8 cellular contexts compared by ENCODE assay signal in the genomic region with DNA sequence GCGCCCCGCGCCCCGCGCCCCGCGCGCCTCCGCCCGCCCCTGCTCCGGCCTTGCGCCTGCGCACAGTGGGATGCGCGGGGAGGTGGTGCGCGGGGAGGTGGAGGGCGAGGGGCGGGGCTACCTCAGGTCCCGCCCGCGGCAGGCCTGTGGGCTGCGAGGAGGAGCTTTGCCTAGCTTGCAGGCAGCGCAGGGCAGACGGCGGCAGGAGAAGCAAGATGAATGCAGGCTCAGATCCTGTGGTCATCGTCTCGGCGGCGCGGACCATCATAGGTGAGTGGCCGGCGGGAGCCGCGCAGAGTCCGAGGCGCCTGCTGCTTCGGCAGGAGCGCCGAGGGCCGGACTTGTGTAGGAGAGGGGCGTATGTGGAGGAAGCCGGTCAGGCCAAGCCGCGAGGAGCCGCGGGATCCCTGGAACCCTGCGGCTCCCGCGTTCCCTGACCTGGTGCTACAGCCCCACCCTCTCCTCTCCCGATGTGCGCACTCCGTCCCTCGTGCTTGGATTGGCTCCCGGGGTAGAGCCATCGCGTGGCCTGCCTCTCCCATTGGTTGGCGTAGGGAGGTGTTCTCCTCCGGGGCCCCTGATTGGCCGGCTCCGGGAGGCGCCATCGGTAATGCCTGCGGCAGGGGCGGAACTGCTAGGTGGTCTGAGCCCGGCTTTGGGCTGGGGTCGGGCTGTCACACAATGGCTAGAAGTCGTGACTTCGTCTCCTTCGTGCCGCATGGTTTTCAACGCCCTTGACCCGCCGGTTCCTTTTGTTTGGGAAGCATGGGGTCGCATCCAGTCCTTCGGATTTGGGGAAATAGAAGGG. TPM values are rescaled to one million over a fixed set of nuclear protein-coding genes. Genes with fewer than 3 reads are reported as not detected.
DNase-seq lines count a peak whose midpoint lies in the region; ATAC-seq and TF ChIP-seq lines count a peak whose summit lies in the region.

Gene ACAT2, plus strand, starts transcription at position 173 of the 808 bp plus-strand sequence. Its CDS starts 43 bp downstream, at position 216.

- H3K9me2 ChIP-seq in PC-9 (ENCODE audit: insufficient read depth): no peaks in the 10 kb centered on the region

- peak; percentile 98 for ATAC-seq in GM21723 (IDR thresholded peaks at IDR 0.05; ENCODE audit: unreplicated experiment)
- ATAC-seq in mucosa of descending colon: peak; percentile 97

- H3K36me3 ChIP-seq in PC-9 (ENCODE audit: low read depth) (peaks cover 6% of the 10 kb centered on the region), mucosa of descending colon (ENCODE audit: low read depth) (no peaks in the 10 kb centered on the region)

- H3K9me3 ChIP-seq in PC-9 (ENCODE audit: insufficient read depth, low read depth): no peaks in the 10 kb centered on the region
- H3K9me3 ChIP-seq in mucosa of descending colon: no peaks in the 10 kb centered on the region

- H2AFZ ChIP-seq in PC-9: peak within 1 kb of the TSS; percentile 98

- H3K4me1 ChIP-seq in PC-9 (replicated peaks; ENCODE audit: insufficient read depth) (peaks cover 14% of the 10 kb centered on the region), mucosa of descending colon (ENCODE audit: low read depth) (peaks cover 7% of the 10 kb centered on the region)

- H3K79me2 ChIP-seq in PC-9 (ENCODE audit: low read depth): peaks cover 12% of the 10 kb centered on the region; the same call in 1 of the 2 replicates

- peaks cover 35% of the 10 kb centered on the region for H3F3A ChIP-seq in PC-9 (ENCODE audit: insufficient read depth, low read depth)

- TF ChIP-seq CTCF in PC-9 (conservative IDR thresholded peaks at IDR 0.05): no peak
- TF ChIP-seq CTCF in epithelial cell of esophagus (IDR thresholded peaks at IDR 0.05; ENCODE audit: insufficient read depth, low read depth, low read length, missing control alignments): no peak
- TF ChIP-seq CTCF in mucosa of descending colon (IDR thresholded peaks at IDR 0.05): no peak

- H3K27me3 ChIP-seq in PC-9 (ENCODE audit: insufficient read depth, low read depth): no peaks in the 10 kb centered on the region

- peak within 1 kb of the TSS; percentile 79 for H3K27ac ChIP-seq in PC-9

- BruUV-seq in PC-9 (replicated peaks; lab: Mats Ljungman, UMichigan): no TSS peak

- H4K20me1 ChIP-seq in PC-9 (ENCODE audit: insufficient read depth): peaks cover 4% of the 10 kb centered on the region; the same call in 1 of the 2 replicates

- DNase-seq in DMS53 treated with DMSO at 0.1 percent for 48 hours (lab: John Stamatoyannopoulos, UW; ENCODE audit: unreplicated experiment) (peak; percentile 89), KBM-7 (peak; percentile 95), PC-9 (peak; percentile 87 to 89), activated T-cell treated with anti-CD3 and anti-CD28 coated beads for 48 hours (ENCODE audit: low read depth) (peak; percentile 90), epithelial cell of esophagus (ENCODE audit: low read depth) (peak; percentile 96), mucosa of descending colon (peak; percentile 94 to 98 (median 95))
- peak; percentile 77 to 87 for DNase-seq in stimulated activated CD8-positive, alpha-beta memory T cell treated with anti-CD3 and anti-CD28 coated beads, Interleukin-4, amount 100 ng/mL, for 1 hour (ENCODE audit: low read depth in 2 of 2, low spot score in 1 of 2)

- peak within 1 kb of the TSS; percentile 76 for H3K4me2 ChIP-seq in PC-9

- in situ Hi-C loops in KBM-7 (cut with MboI; ENCODE audit: low pct_unique_long_range_greater_than_20kb, low sequenced_read_pairs): no loop called here

- intact Hi-C loops in PC-9 (cut with micrococcal nuclease; ENCODE audit: unreplicated experiment) (loop anchor here (1.0 to 2.0 kb wide), 3 partner anchors 27 to 69 kb away; partner anchors contain the start of genes SOD2, TCP1 and WTAP), mucosa of descending colon (cut with DNase I, micrococcal nuclease) (no loop called here)

- CTCF ChIA-PET in PC-9 (lab: Charles Lee): no interaction called here

- peak within 1 kb of the TSS; percentile 98 for H3K4me3 ChIP-seq in PC-9
- H3K4me3 ChIP-seq in epithelial cell of esophagus (ENCODE audit: low read length): peak within 1 kb of the TSS; percentile 82
- H3K4me3 ChIP-seq in mucosa of descending colon: peak within 1 kb of the TSS; percentile 80

- POLR2A ChIA-PET in PC-9 (lab: Charles Lee; ENCODE audit: unreplicated experiment): interaction anchor here (0.5 to 1.0 kb wide), 4 partner anchors 28 to 1229 kb away, joined by 3 to 9 read pairs (median 3); partner anchors contain the start of gene MAP3K4

RNA-seq across cellular contexts. Expression of gene ACAT2, which starts in this region (rescaled TPM):
- total RNA-seq in PC-9 (2021) (48.5 and 71.0 TPM in 2 replicates), mucosa of descending colon (10 to 100 TPM; 31.3 to 94.1 (median 71.1) TPM)

Comparison
In these comparisons a context has a peak if more than half of its experiments do, and no peak if none do; other contexts are left out.
1. Peak in every context shown above with its lines: DNase-seq, ATAC-seq, H3K4me3 ChIP-seq and H3K27ac ChIP-seq.